ENCODE assay signal across 13 cellular contexts in the genomic region with DNA sequence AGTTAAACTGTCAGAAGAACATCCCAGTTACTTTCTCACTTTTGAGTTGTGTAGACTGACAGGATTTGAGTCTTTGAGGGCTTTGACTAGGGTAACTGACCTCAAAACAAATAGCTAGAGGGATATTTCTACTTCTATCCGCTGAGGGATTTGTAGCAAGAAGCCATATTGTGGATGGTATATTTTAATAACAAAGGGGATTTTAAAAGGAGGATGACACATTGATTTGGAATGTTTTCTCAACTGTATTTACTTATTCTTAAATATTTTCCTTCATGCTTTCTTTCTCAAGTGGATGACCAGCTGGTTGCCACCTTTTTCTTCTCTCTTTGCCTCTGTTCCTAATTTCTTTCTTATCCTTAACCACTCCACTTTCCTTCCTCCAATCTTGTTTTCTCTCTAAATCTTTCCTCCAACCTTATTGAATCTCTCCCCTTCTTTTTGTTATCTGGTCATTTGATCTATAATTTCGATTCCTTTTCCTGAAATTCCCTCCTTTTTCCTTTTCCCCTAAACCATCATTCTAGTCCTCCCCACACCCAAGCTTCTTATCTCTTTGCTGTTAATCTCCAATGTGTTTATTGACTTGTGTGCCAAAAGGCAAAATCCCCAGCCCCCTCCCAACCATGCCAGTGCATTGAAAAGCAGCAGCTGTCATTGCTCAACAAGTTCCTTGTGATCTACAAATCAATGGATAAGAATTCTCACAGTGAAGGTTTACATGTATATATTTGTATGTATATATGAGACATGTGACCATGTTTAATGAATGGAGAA.
A peak's percentile ranks its signal among the peaks of the same experiment; 100 is the strongest.
DNase-seq lines count a peak whose midpoint lies in the region; TF ChIP-seq lines count a peak whose summit lies in the region.
"Had no signal": no experiment of that assay in that cellular context is flagged by ENCODE, and none has a peak within 500 bp of the region (broad histone marks: within the 10 kb centered on the region; RNA-seq: fewer than 3 reads in every experiment).

No MANE protein-coding gene starts in this region.

- H3K14ac ChIP-seq in mesenchymal stem cell (ENCODE audit: low read length in 2 of 2) = no peak overlapping the region

- H3K4me3 ChIP-seq in HUES64 (ENCODE audit: low read length) = no peak overlapping the region
- H3K4me3 ChIP-seq in mesenchymal stem cell (ENCODE audit: insufficient read depth in 1 of 2, low read depth in 1 of 2, low read length in 2 of 2) = peak overlapping the region in 1 of 2 experiments; percentile 25
- H3K4me3 ChIP-seq in A673 (ENCODE audit: low read depth, low read length, poor library complexity, severe bottlenecking) = no peak overlapping the region
- H3K4me3 ChIP-seq: tibial nerve had no signal

- H3K36me3 ChIP-seq in HUES64 (ENCODE audit: insufficient read depth, low read length) (no peaks in the 10 kb centered on the region), mesenchymal stem cell (ENCODE audit: control insufficient read depth in 1 of 2, insufficient read depth in 2 of 2, low read depth in 1 of 2, low read length in 2 of 2) (no peaks in the 10 kb centered on the region), A673 (ENCODE audit: insufficient read depth, low read length, poor library complexity, severe bottlenecking) (no peaks in the 10 kb centered on the region)
- H3K36me3 ChIP-seq: BE2C, tibial nerve had no signal

- no peak overlapping the region for H4K91ac ChIP-seq in mesenchymal stem cell (ENCODE audit: low read length)

- peaks cover 33% of the 10 kb centered on the region for H3K4me1 ChIP-seq in HUES64 (ENCODE audit: insufficient read depth, low read length)
- peaks cover 2% of the 10 kb centered on the region for H3K4me1 ChIP-seq in mesenchymal stem cell (ENCODE audit: control insufficient read depth, insufficient read depth, low read depth, low read length)
- peaks cover 12% of the 10 kb centered on the region for H3K4me1 ChIP-seq in A673 (ENCODE audit: insufficient read depth, low read length, poor library complexity, severe bottlenecking)
- H3K4me1 ChIP-seq: BE2C had no signal

- no TSS peak for BruUV-seq in A673 (replicated peaks; lab: Mats Ljungman, UMichigan)

- H3K9ac ChIP-seq in HUES64 (ENCODE audit: low read depth, low read length) = peak overlapping the region; percentile 34; the same call in 1 of the 2 replicates
- H3K9ac ChIP-seq in mesenchymal stem cell (ENCODE audit: low read length) = peak overlapping the region; percentile 73

- no peak for TF ChIP-seq CTCF in A673 (conservative IDR thresholded peaks at IDR 0.05; ENCODE audit: low read depth, low read length)

- no peak overlapping the region for H3K4ac ChIP-seq in mesenchymal stem cell (ENCODE audit: low read depth in 1 of 2, low read length in 2 of 2)

- H2AK5ac ChIP-seq in mesenchymal stem cell (ENCODE audit: low read length, severe bottlenecking) = peak overlapping the region; percentile 15

- peaks cover 2% of the 10 kb centered on the region for H3K79me1 ChIP-seq in mesenchymal stem cell (replicated peaks; ENCODE audit: low read length, poor library complexity, severe bottlenecking)

- intact Hi-C loops in A673 (cut with micrococcal nuclease; ENCODE audit: unreplicated experiment) = no loop called here

- WGBS in HUES64 = 33% methylated on average over 2 of the region's 2 CpGs
- WGBS in mesenchymal stem cell = 32% methylated on average over 2 of the region's 2 CpGs

- no peaks in the 10 kb centered on the region for H3K9me3 ChIP-seq in HUES64 (ENCODE audit: insufficient read depth, low read depth, low read length)
- H3K9me3 ChIP-seq in mesenchymal stem cell (ENCODE audit: control insufficient read depth, low read length) = no peaks in the 10 kb centered on the region
- H3K9me3 ChIP-seq in A673 (ENCODE audit: low read depth, low read length, poor library complexity, severe bottlenecking) = no peaks in the 10 kb centered on the region
- H3K9me3 ChIP-seq: BE2C, tibial nerve had no signal

- H2BK120ac ChIP-seq in mesenchymal stem cell (ENCODE audit: low read depth, low read length) = no peak overlapping the region

- POLR2A ChIA-PET in A673 (lab: Charles Lee; ENCODE audit: low non-redundant PET) = no interaction called here

- no peak overlapping the region for H2AFZ ChIP-seq in mesenchymal stem cell (ENCODE audit: low read depth, low read length)

- CTCF ChIA-PET in A673 (lab: Charles Lee) = no interaction called here

- DNase-seq in A172 (ENCODE audit: low spot score) = peak; percentile 62
- peak; percentile 24 for DNase-seq in dermis blood vessel endothelial cell
- DNase-seq in mesenchymal stem cell = no peak
- no peak for DNase-seq in SKM-1 treated with dmso at 0.1 percent for 144 hours (lab: John Stamatoyannopoulos, UW; ENCODE audit: unreplicated experiment)
- DNase-seq in A673 (ENCODE audit: low spot score) = no peak
- DNase-seq in AG08396 (ENCODE audit: low spot score) = no peak
- no peak for DNase-seq in activated CD4-positive, alpha-beta T cell treated with anti-CD3 and anti-CD28 coated beads for 4 hours
- DNase-seq: activated CD4-positive, alpha-beta T cell treated with anti-CD3 and anti-CD28 coated beads, Interleukin-2, amount 50 U/mL, for 4 hours; activated naive CD8-positive, alpha-beta T cell treated with anti-CD3 and anti-CD28 coated beads, Interleukin-2, amount 50 U/mL, for 24 hours; BE2C; naive thymus-derived CD4-positive, alpha-beta T cell had no signal

- H3K27me3 ChIP-seq in HUES64 (ENCODE audit: insufficient read depth, low read length) (no peaks in the 10 kb centered on the region), mesenchymal stem cell (ENCODE audit: control insufficient read depth in 1 of 2, insufficient read depth in 1 of 2, low read length in 2 of 2) (no peaks in the 10 kb centered on the region), A673 (replicated peaks; ENCODE audit: insufficient read depth, low read depth, low read length, poor library complexity) (no peaks in the 10 kb centered on the region)
- H3K27me3 ChIP-seq: BE2C, tibial nerve had no signal

- no peak overlapping the region for H4K8ac ChIP-seq in mesenchymal stem cell (ENCODE audit: low read length)

- H2BK5ac ChIP-seq in mesenchymal stem cell (ENCODE audit: low read depth, low read length, poor library complexity, severe bottlenecking) = peak overlapping the region; percentile 57

- no peak overlapping the region for H2BK15ac ChIP-seq in mesenchymal stem cell (ENCODE audit: low read depth, poor library complexity, severe bottlenecking)

- no peak overlapping the region for H3K23ac ChIP-seq in mesenchymal stem cell (ENCODE audit: low read length in 2 of 2)

- H3K18ac ChIP-seq in mesenchymal stem cell (ENCODE audit: low read depth in 1 of 2, low read length in 2 of 2) = peak overlapping the region in 1 of 2 experiments; percentile 52

- H3K4me2 ChIP-seq in mesenchymal stem cell (ENCODE audit: low read length, poor library complexity, severe bottlenecking) = no peak overlapping the region

- H3K27ac ChIP-seq in HUES64 (ENCODE audit: low read depth, low read length) (peak overlapping the region; percentile 90), mesenchymal stem cell (ENCODE audit: low read length, poor library complexity, severe bottlenecking) (peak overlapping the region; percentile 89), A673 (ENCODE audit: low read depth, low read length, poor library complexity, severe bottlenecking) (no peak overlapping the region)

- no peak overlapping the region for H2BK12ac ChIP-seq in mesenchymal stem cell (ENCODE audit: low read length in 2 of 2)

Comparison
In these comparisons a context has a peak if more than half of its experiments do, and no peak if none do; other contexts are left out.
1. DNase-seq: peak in A172 (single experiment) and dermis blood vessel endothelial cell (single experiment); none in mesenchymal stem cell (single experiment), SKM-1 treated with dmso at 0.1 percent for 144 hours (single experiment), A673 (single experiment), AG08396 (single experiment) and activated CD4-positive, alpha-beta T cell treated with anti-CD3 and anti-CD28 coated beads for 4 hours (0 of 2).